In the genomic region with DNA sequence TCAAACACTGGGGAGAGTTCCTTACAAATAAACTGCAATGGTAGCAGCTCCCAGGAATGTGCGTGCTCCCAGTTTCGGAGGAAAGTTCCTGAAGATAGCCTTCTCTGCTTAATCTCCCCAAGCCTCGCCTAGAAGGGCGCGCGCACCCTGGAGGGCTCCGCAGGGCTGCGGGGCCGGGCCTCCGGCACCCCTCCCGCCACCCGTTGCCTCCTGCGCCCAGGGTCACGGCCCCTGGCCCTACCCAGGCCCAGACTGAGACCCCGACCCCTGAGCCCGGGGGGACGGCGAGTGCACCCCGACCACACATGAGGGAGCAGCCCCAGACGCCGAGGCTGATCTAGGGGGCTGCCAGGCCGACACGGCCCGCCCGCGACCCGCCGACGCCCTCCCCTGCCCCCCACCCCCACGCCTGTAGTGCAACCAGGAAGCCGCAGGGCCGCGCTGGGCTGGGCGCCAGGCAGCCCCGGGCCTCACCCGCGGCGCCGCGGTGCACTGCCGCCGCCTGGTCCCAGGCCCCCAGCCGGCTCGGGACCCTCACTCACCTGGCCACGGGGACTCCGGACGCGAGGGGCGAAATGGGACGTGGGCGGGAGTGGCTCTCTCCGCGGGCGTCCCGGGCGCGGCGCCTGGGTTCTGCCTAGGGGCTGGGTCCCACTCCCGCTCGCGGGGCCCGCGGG, we compare ENCODE assay signal across 8 cellular contexts. TPM values are rescaled to one million over a fixed set of nuclear protein-coding genes. Genes with fewer than 3 reads are reported as not detected.
A peak's percentile ranks its signal among the peaks of the same experiment; 100 is the strongest.
DNase-seq lines count a peak whose midpoint lies in the region; ATAC-seq and TF ChIP-seq lines count a peak whose summit lies in the region.

No MANE protein-coding gene starts in this region.

- DNase-seq in colonic mucosa (peak; percentile 44), lung (ENCODE audit: low spot score) (no peak), thoracic aorta (ENCODE audit: low spot score) (no peak), NK-92 (lab: John Stamatoyannopoulos, UW; ENCODE audit: unreplicated experiment) (no peak)

- H4K20me1 ChIP-seq in SU-DHL-6 (ENCODE audit: low read depth, low read length) = peaks cover 4% of the 10 kb centered on the region; the same call in 1 of the 2 replicates

- H3K36me3 ChIP-seq in ACC112 (ENCODE audit: insufficient read depth, low read length) = no peaks in the 10 kb centered on the region
- H3K36me3 ChIP-seq in SU-DHL-6 (ENCODE audit: low read length) = no peaks in the 10 kb centered on the region
- H3K36me3 ChIP-seq in colonic mucosa = no peaks in the 10 kb centered on the region
- peaks cover 0 to 3% of the 10 kb centered on the region in 2 donors for H3K36me3 ChIP-seq in lung (ENCODE audit: control insufficient read depth in 2 of 2, insufficient read depth in 2 of 2, low read length in 2 of 2)
- no peaks in the 10 kb centered on the region for H3K36me3 ChIP-seq in thoracic aorta

- peak overlapping the region; percentile 85 for H3K4me2 ChIP-seq in SU-DHL-6 (ENCODE audit: low read depth, low read length, poor library complexity, severe bottlenecking)

- H3K9me3 ChIP-seq in SU-DHL-6 (ENCODE audit: insufficient read depth, low read length) = no peaks in the 10 kb centered on the region
- no peaks in the 10 kb centered on the region for H3K9me3 ChIP-seq in colonic mucosa
- H3K9me3 ChIP-seq in lung (ENCODE audit: control insufficient read depth in 2 of 2, insufficient read depth in 1 of 2, low read length in 1 of 2) = no peaks in the 10 kb centered on the region
- H3K9me3 ChIP-seq in thoracic aorta = no peaks in the 10 kb centered on the region

- H3K9me2 ChIP-seq in SU-DHL-6 (replicated peaks; ENCODE audit: insufficient read depth, low read length) = no peaks in the 10 kb centered on the region

- ATAC-seq in GM18868 (IDR thresholded peaks at IDR 0.05; ENCODE audit: unreplicated experiment) (peak; percentile 32), HG03064 (IDR thresholded peaks at IDR 0.05; ENCODE audit: low read depth, unreplicated experiment) (peak; percentile 46), lung (ENCODE audit: insufficient read depth, low FRiP score) (peak; percentile 38), thoracic aorta (ENCODE audit: insufficient number of reproducible peaks, low FRiP score, low read depth) (no peak)

- peak overlapping the region; percentile 82 for H3K9ac ChIP-seq in SU-DHL-6 (ENCODE audit: low read length)
- H3K9ac ChIP-seq in colonic mucosa (ENCODE audit: low read depth in 2 of 2, low read length in 2 of 2) = peak overlapping the region; percentile 96 to 99

- intact Hi-C loops in colonic mucosa (cut with DNase I) = loop anchor here (5.0 kb wide), 1 partner anchor 43 kb away; no protein-coding TSS in a partner anchor

- H3K79me2 ChIP-seq in ACC112 (ENCODE audit: control insufficient read depth, insufficient read depth, low read length, unreplicated experiment) = peaks cover 56% of the 10 kb centered on the region
- peaks cover 54% of the 10 kb centered on the region for H3K79me2 ChIP-seq in SU-DHL-6 (ENCODE audit: insufficient read depth, low read length)

- 1% methylated on average over 56 to 63 of the region's 63 CpGs for WGBS in lung, 2 donors

- no peaks in the 10 kb centered on the region; the same call in 1 of the 2 replicates for H3F3A ChIP-seq in SU-DHL-6 (ENCODE audit: insufficient read depth)

- H2AFZ ChIP-seq in ACC112 (ENCODE audit: low read length, unreplicated experiment) = peak overlapping the region; percentile 3
- H2AFZ ChIP-seq in SU-DHL-6 (ENCODE audit: low read depth, low read length, severe bottlenecking) = no peak overlapping the region

- H3K4me1 ChIP-seq in ACC112 (ENCODE audit: control insufficient read depth, insufficient read depth, low read length, unreplicated experiment) = peaks cover 60% of the 10 kb centered on the region
- H3K4me1 ChIP-seq in colonic mucosa = peaks cover 37% of the 10 kb centered on the region
- H3K4me1 ChIP-seq in lung (ENCODE audit: control insufficient read depth in 2 of 2, insufficient read depth in 2 of 2, low read length in 2 of 2) = peaks cover 24 to 25% of the 10 kb centered on the region in 2 donors
- peaks cover 48 to 80% of the 10 kb centered on the region in 2 donors for H3K4me1 ChIP-seq in thoracic aorta (ENCODE audit: control insufficient read depth in 1 of 2, low read depth in 2 of 2)

- TF ChIP-seq CTCF in SU-DHL-6 (IDR thresholded peaks at IDR 0.05; ENCODE audit: insufficient read depth, low read length, poor library complexity, severe bottlenecking) = no peak
- TF ChIP-seq CTCF in colonic mucosa (IDR thresholded peaks at IDR 0.05) = no peak
- no peak for TF ChIP-seq CTCF in lung (IDR thresholded peaks at IDR 0.05; ENCODE audit: control extremely low read depth, extremely low read depth)
- no peak for TF ChIP-seq CTCF in thoracic aorta (IDR thresholded peaks at IDR 0.05)

- H3K27ac ChIP-seq in ACC112 (ENCODE audit: low read depth, low read length) (peak overlapping the region; percentile 74), SU-DHL-6 (ENCODE audit: low read depth, low read length) (peak overlapping the region; percentile 74), colonic mucosa (peak overlapping the region; percentile 99), lung (ENCODE audit: low read depth in 1 of 2, low read length in 1 of 2) (peak overlapping the region; percentile 99 to 100), thoracic aorta (peak overlapping the region; percentile 98)

- no peaks in the 10 kb centered on the region for H3K27me3 ChIP-seq in ACC112 (ENCODE audit: insufficient read depth, low read length)
- no peaks in the 10 kb centered on the region for H3K27me3 ChIP-seq in SU-DHL-6 (ENCODE audit: low read length)
- no peaks in the 10 kb centered on the region for H3K27me3 ChIP-seq in colonic mucosa
- no peaks in the 10 kb centered on the region for H3K27me3 ChIP-seq in lung (ENCODE audit: control insufficient read depth, insufficient read depth)
- no peaks in the 10 kb centered on the region for H3K27me3 ChIP-seq in thoracic aorta (replicated peaks; ENCODE audit: insufficient read depth)

- H3K4me3 ChIP-seq in ACC112 (ENCODE audit: low read depth, low read length) = peak overlapping the region; percentile 83
- peak overlapping the region; percentile 78 for H3K4me3 ChIP-seq in SU-DHL-6 (ENCODE audit: insufficient read depth, low read length, poor library complexity, severe bottlenecking)
- peak overlapping the region; percentile 88 for H3K4me3 ChIP-seq in colonic mucosa
- H3K4me3 ChIP-seq in lung = peak overlapping the region; percentile 90
- H3K4me3 ChIP-seq in thoracic aorta = peak overlapping the region; percentile 91

RNA-seq across cellular contexts. Expression of gene ANXA11, which starts 0.4 kb away (rescaled TPM):
- 100 to 1,000 TPM; 271 to 353 TPM for total RNA-seq in colonic mucosa
- total RNA-seq in lung = 100 to 1,000 TPM in 1 of 2 donors, 10 to 100 TPM in 1; 97.7 to 282 TPM
- 100 to 1,000 TPM; 135 to 404 TPM for polyA plus RNA-seq in lung
- total RNA-seq in thoracic aorta = 100 to 1,000 TPM; 130 to 198 TPM
